In genomic region chr1:147117109-147117508, GRCh38 we compare ENCODE assay signal across 20 cellular contexts. TPM values are rescaled to one million over a fixed set of nuclear protein-coding genes. Genes with fewer than 3 reads are reported as not detected.
DNase-seq lines count a peak whose midpoint lies in the region; ATAC-seq, FAIRE-seq and TF ChIP-seq lines count a peak whose summit lies in the region.
"Had no signal": no experiment of that assay in that cellular context is flagged by ENCODE, and none has a peak within 500 bp of the region (broad histone marks: within the 10 kb centered on the region; RNA-seq: fewer than 3 reads in every experiment).

No MANE protein-coding gene starts in this region.

- H4K20me1 ChIP-seq in HepG2 (ENCODE audit: insufficient read depth, low read length): no peaks in the 10 kb centered on the region
- H4K20me1 ChIP-seq: BLaER1 treated with 17β-estradiol and CSF1 and Interleukin-3, amounts not matched to agents 10 nM and 100 nM had no signal

- H2BK120ac ChIP-seq in mesendoderm (ENCODE audit: low read depth, low read length): no peak overlapping the region

- H4K8ac ChIP-seq in mesendoderm (ENCODE audit: low read depth, low read length): no peak overlapping the region

- 42% methylated on average over 1 of the region's 1 CpG for WGBS in liver
- 0% methylated on average over 1 of the region's 1 CpG for WGBS in HepG2 (ENCODE audit: low lambda C conversion rate)
- WGBS in right lobe of liver (ENCODE audit: insufficient coverage, low coverage, low lambda C conversion rate, missing lambda C conversion rate): 33% methylated on average over 1 of the region's 1 CpG
- no CpG with 5 or more reads among the region's 1 CpG for WGBS in mesendoderm (ENCODE audit: extremely low coverage, insufficient coverage, low lambda C conversion rate)

- H3K27me3 ChIP-seq in liver (ENCODE audit: control insufficient read depth in 4 of 4, insufficient read depth in 4 of 4, low read length in 3 of 4) (no peaks in the 10 kb centered on the region), HepG2 (ENCODE audit: control insufficient read depth in 1 of 2, insufficient read depth in 2 of 2, low read length in 2 of 2) (peaks cover 0 to 7% of the 10 kb centered on the region in 2 experiments; a peak in 2 of 5 replicates), right lobe of liver (no peaks in the 10 kb centered on the region), mesendoderm (ENCODE audit: insufficient read depth, low read length, poor library complexity) (no peaks in the 10 kb centered on the region)
- H3K27me3 ChIP-seq: BLaER1 treated with 17β-estradiol and CSF1 and Interleukin-3, amounts not matched to agents 10 nM and 100 nM had no signal

- no peak overlapping the region for H3K23ac ChIP-seq in mesendoderm (ENCODE audit: low read length)

- H3K9ac ChIP-seq in liver (ENCODE audit: low read depth in 1 of 2, low read length in 2 of 2): no peak overlapping the region
- no peak overlapping the region for H3K9ac ChIP-seq in HepG2 (ENCODE audit: insufficient read depth, low read depth, low read length)
- no peak overlapping the region for H3K9ac ChIP-seq in mesendoderm (ENCODE audit: low read length)
- H3K9ac ChIP-seq: BLaER1 treated with 17β-estradiol and CSF1 and Interleukin-3, amounts not matched to agents 10 nM and 100 nM had no signal

- CTCF ChIA-PET in HepG2 (lab: Yijun Ruan, JAX; ENCODE audit: low intra/inter-chr PET ratio, low total read pairs): no interaction called here

- FAIRE-seq in HepG2 (lab: Jason Lieb, UNC): no peak
- FAIRE-seq: A549, D721Med, G401.6, GM12891, GM19239 had no signal

- H2AFZ ChIP-seq in HepG2 (ENCODE audit: low read length): no peak overlapping the region

- H2BK5ac ChIP-seq in mesendoderm (ENCODE audit: low read length): no peak overlapping the region

- in situ Hi-C loops in HepG2 (cut with HindIII; ENCODE audit: extremely low pct_ligation_motif_present, low pct_unique_long_range_greater_than_20kb): no loop called here

- TF ChIP-seq RAD21 in liver (IDR thresholded peaks at IDR 0.05): no peak
- no peak for TF ChIP-seq RAD21 in HepG2 (CRISPR knock-in tag; IDR thresholded peaks at IDR 0.05)

- no peak for ATAC-seq in HepG2
- peak; percentile 51 to 86 (median 68) for ATAC-seq in right lobe of liver
- ATAC-seq: A549; CD8-positive, alpha-beta T cell had no signal

- H3K36me3 ChIP-seq in liver (ENCODE audit: control insufficient read depth in 4 of 4, insufficient read depth in 3 of 4, low read depth in 1 of 4, low read length in 3 of 4): no peaks in the 10 kb centered on the region
- H3K36me3 ChIP-seq in HepG2 (replicated peaks in 1 of 2; ENCODE audit: control insufficient read depth in 1 of 2, insufficient read depth in 2 of 2, low read length in 2 of 2): no peaks in the 10 kb centered on the region
- H3K36me3 ChIP-seq in right lobe of liver: no peaks in the 10 kb centered on the region
- no peaks in the 10 kb centered on the region for H3K36me3 ChIP-seq in mesendoderm (ENCODE audit: control insufficient read depth, insufficient read depth, low read length)
- H3K36me3 ChIP-seq: BLaER1 treated with 17β-estradiol and CSF1 and Interleukin-3, amounts not matched to agents 10 nM and 100 nM had no signal

- H3K79me1 ChIP-seq in mesendoderm (ENCODE audit: low read length): no peaks in the 10 kb centered on the region

- no peak overlapping the region for H2BK15ac ChIP-seq in mesendoderm (replicated peaks; ENCODE audit: low read depth)

- no peak overlapping the region for H2AK5ac ChIP-seq in mesendoderm (ENCODE audit: low read length)

- H3K18ac ChIP-seq in mesendoderm (ENCODE audit: low read length): no peak overlapping the region

- no peak overlapping the region for H3K4me3 ChIP-seq in liver (ENCODE audit: low read depth in 1 of 3, low read length in 3 of 3)
- no peak overlapping the region for H3K4me3 ChIP-seq in HepG2 (replicated peaks in 1 of 3; ENCODE audit: insufficient read depth in 1 of 3, low read depth in 2 of 3, low read length in 3 of 3)
- H3K4me3 ChIP-seq in right lobe of liver: no peak overlapping the region
- no peak overlapping the region for H3K4me3 ChIP-seq in mesendoderm (ENCODE audit: low read length)
- H3K4me3 ChIP-seq: A549; BLaER1 treated with 17β-estradiol and CSF1 and Interleukin-3, amounts not matched to agents 10 nM and 100 nM had no signal

- DNase-seq in HepG2 (ENCODE audit: low spot score) (no peak), right lobe of liver (no peak), NCI-H82 (lab: John Stamatoyannopoulos, UW) (no peak), mesendoderm (no peak)
- DNase-seq: AML-193; Caco-2; Calu3; CD4-positive, alpha-beta T cell; CD8-positive, alpha-beta T cell; DMS79 treated with DMSO at 0.1 percent for 48 hours; GF-D8 had no signal

- no peak for TF ChIP-seq EP300 in HepG2 (IDR thresholded peaks at IDR 0.05; ENCODE audit: low read depth in 2 of 2, low read length in 2 of 2)
- no peak for TF ChIP-seq EP300 in HepG2 (CRISPR knock-in tag; IDR thresholded peaks at IDR 0.05; ENCODE audit: borderline replicate concordance)

- H3K4me1 ChIP-seq in liver (ENCODE audit: control insufficient read depth in 4 of 4, insufficient read depth in 4 of 4, low read length in 3 of 4) (peaks cover 0 to 41% (median 18%) of the 10 kb centered on the region in 4 donors), HepG2 (ENCODE audit: insufficient read depth, low read length) (0 out of 2 replicates have a peak, but pooled peaks cover 3% of the 10 kb centered on the region), right lobe of liver (peaks cover 0 to 41% (median 2%) of the 10 kb centered on the region in 4 donors), mesendoderm (ENCODE audit: control insufficient read depth, low read depth, low read length) (no peaks in the 10 kb centered on the region)
- H3K4me1 ChIP-seq: A549; BLaER1 treated with 17β-estradiol and CSF1 and Interleukin-3, amounts not matched to agents 10 nM and 100 nM had no signal

- H3K56ac ChIP-seq in mesendoderm (ENCODE audit: low read length): no peak overlapping the region

- POLR2A ChIA-PET in HepG2 (lab: Yijun Ruan, JAX): no interaction called here

- no peak overlapping the region for H4K5ac ChIP-seq in mesendoderm (ENCODE audit: low read length)

- TF ChIP-seq POLR2A in HepG2 (IDR thresholded peaks at IDR 0.05; ENCODE audit: insufficient read depth in 1 of 2, low read depth in 2 of 2, low read length in 2 of 2) (no peak), right lobe of liver (IDR thresholded peaks at IDR 0.05) (no peak)

- H3K27ac ChIP-seq in liver (ENCODE audit: low read depth in 1 of 2, low read length in 2 of 2): no peak overlapping the region
- no peak overlapping the region for H3K27ac ChIP-seq in HepG2 (ENCODE audit: extremely low read length, insufficient read depth, low read length)
- H3K27ac ChIP-seq in right lobe of liver: peak overlapping the region in 1 of 3 donors; percentile 54
- no peak overlapping the region for H3K27ac ChIP-seq in mesendoderm (ENCODE audit: low read depth, low read length)
- H3K27ac ChIP-seq: 22Rv1; A549; BLaER1 treated with 17β-estradiol and CSF1 and Interleukin-3, amounts not matched to agents 10 nM and 100 nM; C4-2B had no signal

- no peaks in the 10 kb centered on the region for H3K79me2 ChIP-seq in HepG2 (ENCODE audit: insufficient read depth, low read length)
- H3K79me2 ChIP-seq in mesendoderm (ENCODE audit: control insufficient read depth, insufficient read depth, low read length): no peaks in the 10 kb centered on the region

- TF ChIP-seq CTCF in liver (IDR thresholded peaks at IDR 0.05; ENCODE audit: low read depth, low read length, missing input control) (no peak), HepG2 (CRISPR knock-in tag; IDR thresholded peaks at IDR 0.05) (no peak), right lobe of liver (IDR thresholded peaks at IDR 0.05) (no peak)

- H3K9me3 ChIP-seq in liver (ENCODE audit: control insufficient read depth in 4 of 4, low read length in 3 of 4) (no peaks in the 10 kb centered on the region), HepG2 (ENCODE audit: low read length) (no peaks in the 10 kb centered on the region), right lobe of liver (no peaks in the 10 kb centered on the region)
- H3K9me3 ChIP-seq: A549; BLaER1 treated with 17β-estradiol and CSF1 and Interleukin-3, amounts not matched to agents 10 nM and 100 nM; Caco-2 had no signal

- intact Hi-C loops in HepG2 (cut with micrococcal nuclease; ENCODE audit: unreplicated experiment): no loop called here
- intact Hi-C loops in right lobe of liver (cut with DNase I): no loop called here

- no peak overlapping the region for H3K4ac ChIP-seq in mesendoderm (ENCODE audit: low read depth, low read length)

- no peak overlapping the region for H3K4me2 ChIP-seq in HepG2 (ENCODE audit: low read depth, low read length)
- H3K4me2 ChIP-seq in mesendoderm (ENCODE audit: low read length): no peak overlapping the region
- H3K4me2 ChIP-seq: A549; BLaER1 treated with 17β-estradiol and CSF1 and Interleukin-3, amounts not matched to agents 10 nM and 100 nM had no signal

- BruUV-seq in HepG2 (replicated peaks; lab: Mats Ljungman, UMichigan): no TSS peak

RNA-seq across cellular contexts. Expression of gene PRKAB2, which starts 55.2 kb away (rescaled TPM):
- total RNA-seq in liver (10 to 100 TPM; 14.8 to 24.8 TPM), HepG2 (2016; rRNA removed; fragmentation: Illumina TruSeq; extraction: Trizol) (43.3 and 44.0 TPM in 2 replicates), right lobe of liver (10 to 100 TPM; 10.8 to 54.0 (median 25.9) TPM)
- polyA plus RNA-seq in liver (10 to 100 TPM; 13.6 to 13.9 TPM), HepG2 (2011; rRNA removed) (97.3 and 118 TPM in 2 replicates)
- total RNA-seq in HepG2 (2016; cell fraction: cytosol; rRNA removed; fragmentation: Illumina TruSeq; extraction: Trizol; ENCODE audit: low read depth): 5.9 and 6.7 TPM in 2 replicates
- 40.9 and 45.3 TPM in 2 replicates for total RNA-seq in HepG2 (2016; cell fraction: insoluble cytoplasmic fraction; rRNA removed; fragmentation: Illumina TruSeq; extraction: Trizol)
- 23.1 and 25.7 TPM in 2 replicates for total RNA-seq in HepG2 (2016; cell fraction: membrane; rRNA removed; fragmentation: Illumina TruSeq; extraction: Trizol)
- total RNA-seq in HepG2 (2016; cell fraction: nucleus; rRNA removed; fragmentation: Illumina TruSeq; extraction: Trizol): 86.1 and 92.6 TPM in 2 replicates
- polyA plus RNA-seq in HepG2 (2011; cell fraction: cytosol; rRNA removed): 34.7 and 49.1 TPM in 2 replicates
- polyA plus RNA-seq in HepG2 (2011; cell fraction: nucleus; rRNA removed): 185 and 187 TPM in 2 replicates
- polyA plus RNA-seq in HepG2 (2012): 51.4 and 62.8 TPM in 2 replicates
- 5.5 and 5.6 TPM in 2 replicates for polyA plus RNA-seq in HepG2 (2016; cell fraction: cytosol; fragmentation: Illumina TruSeq; extraction: Trizol; ENCODE audit: low read depth)
- 32.6 and 34.9 TPM in 2 replicates for polyA plus RNA-seq in HepG2 (2016; cell fraction: insoluble cytoplasmic fraction; fragmentation: Illumina TruSeq; extraction: Trizol; ENCODE audit: low read depth)
- 15.9 and 16.3 TPM in 2 replicates for polyA plus RNA-seq in HepG2 (2016; cell fraction: membrane; fragmentation: Illumina TruSeq; extraction: Trizol; ENCODE audit: low read depth)
- polyA plus RNA-seq in HepG2 (2016; cell fraction: nucleus; fragmentation: Illumina TruSeq; extraction: Trizol; ENCODE audit: insufficient read depth, low read depth): 108 and 114 TPM in 2 replicates
- polyA minus RNA-seq in HepG2 (2011; rRNA and poly(A)+ RNA removed; ENCODE audit: low replicate concordance): 16.7 and 59.0 TPM in 2 replicates
- polyA minus RNA-seq in HepG2 (2011; cell fraction: cytosol; rRNA and poly(A)+ RNA removed): 29.4 and 33.7 TPM in 2 replicates
- 158 and 185 TPM in 2 replicates for polyA minus RNA-seq in HepG2 (2011; cell fraction: nucleus; rRNA and poly(A)+ RNA removed)
- polyA plus RNA-seq in mesendoderm (2013, experiment 1 of 2): 18.4 TPM
- 18.0 TPM for polyA plus RNA-seq in mesendoderm (2013, experiment 2 of 2)
